Comparison of ENCODE assay signal across 8 cellular contexts in the genomic region with DNA sequence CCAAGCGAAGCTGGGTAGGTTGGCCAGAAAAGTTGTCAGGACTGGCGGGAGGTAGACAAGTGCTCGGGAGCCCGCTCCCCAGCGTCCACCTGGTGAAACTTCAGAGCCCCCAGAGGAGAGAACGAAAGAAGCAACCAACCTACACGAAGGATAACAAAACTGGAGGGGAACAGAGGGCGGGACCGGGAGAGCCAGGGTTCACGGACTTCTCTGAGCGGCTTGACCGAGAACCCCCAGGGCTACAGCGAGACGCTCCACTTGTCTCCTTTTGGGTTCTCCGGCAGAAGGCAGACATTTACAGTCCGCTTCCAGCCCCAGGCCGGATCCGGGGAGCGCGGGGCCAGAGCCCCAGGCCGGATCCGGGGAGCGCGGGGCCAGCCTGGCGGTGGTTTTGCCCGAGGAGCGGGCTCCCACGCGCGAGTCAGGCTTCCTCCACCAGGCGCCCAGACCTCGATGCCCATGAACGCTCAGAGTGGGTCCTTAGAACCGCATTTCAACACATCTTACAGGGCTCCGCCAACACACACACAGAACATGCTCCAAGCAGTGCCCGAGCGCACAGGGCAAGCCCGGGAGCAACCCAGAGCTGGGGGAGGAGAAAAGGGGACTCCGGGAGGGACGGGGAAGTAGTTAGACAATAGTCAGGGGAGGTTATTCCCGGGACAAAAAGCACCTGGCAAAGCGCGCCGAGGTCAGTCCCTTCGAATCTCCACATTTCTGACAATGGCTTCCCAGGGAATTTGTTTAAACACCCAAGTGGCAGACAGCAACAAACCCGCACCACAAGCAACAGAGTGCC. TPM values are rescaled to one million over a fixed set of nuclear protein-coding genes. Genes with fewer than 3 reads are reported as not detected.
DNase-seq lines count a peak whose midpoint lies in the region; ATAC-seq and TF ChIP-seq lines count a peak whose summit lies in the region.

No MANE protein-coding gene starts in this region.

- 0 to 1% (median 0%) methylated on average over 46 of the region's 46 CpGs for WGBS in ovary, 3 donors

- ATAC-seq in HG02763 (IDR thresholded peaks at IDR 0.05; ENCODE audit: unreplicated experiment) (peak; percentile 10), Right ventricle myocardium superior (ENCODE audit: poor library complexity) (peak; percentile 51), HG03469 (IDR thresholded peaks at IDR 0.05; ENCODE audit: unreplicated experiment) (no peak), GM19328 (IDR thresholded peaks at IDR 0.05; ENCODE audit: unreplicated experiment) (no peak)
- peak; percentile 27 to 32 for ATAC-seq in activated naive CD4-positive, alpha-beta T cell treated with anti-CD3 and anti-CD28 coated beads, Interleukin-2, amount 50 U/mL, for 72 hours

- peak overlapping the region; percentile 94 to 95 for H3K27ac ChIP-seq in ovary

- no peaks in the 10 kb centered on the region for H3K36me3 ChIP-seq in ovary

- peaks cover 6 to 15% of the 10 kb centered on the region in 2 donors for H3K36me3 Mint-ChIP-seq in activated naive CD4-positive, alpha-beta T cell treated with anti-CD3 and anti-CD28 coated beads, Interleukin-2, amount 50 U/mL, for 72 hours

- DNase-seq in D341Med (ENCODE audit: low spot score) (peak; percentile 43), OCI-M1 (lab: John Stamatoyannopoulos, UW) (peak; percentile 78), Right ventricle myocardium superior (peak; percentile 54), ovary (peak; percentile 56 to 68 (median 64))
- DNase-seq in activated naive CD4-positive, alpha-beta T cell treated with anti-CD3 and anti-CD28 coated beads, Interleukin-2, amount 50 U/mL, for 72 hours (ENCODE audit: low spot score in 2 of 2) = peak; percentile 27 to 57

- peak overlapping the region; percentile 75 for H3K4me3 ChIP-seq in ovary

- H3K27me3 ChIP-seq in ovary = no peaks in the 10 kb centered on the region

- no peak for TF ChIP-seq POLR2A in ovary (IDR thresholded peaks at IDR 0.05)

- no peaks in the 10 kb centered on the region for H3K9me3 Mint-ChIP-seq in activated naive CD4-positive, alpha-beta T cell treated with anti-CD3 and anti-CD28 coated beads, Interleukin-2, amount 50 U/mL, for 72 hours

- no peak for TF ChIP-seq EP300 in ovary (IDR thresholded peaks at IDR 0.05)

- H3K9me3 ChIP-seq in ovary = no peaks in the 10 kb centered on the region

- peak overlapping the region; percentile 72 to 79 for H3K27ac Mint-ChIP-seq in activated naive CD4-positive, alpha-beta T cell treated with anti-CD3 and anti-CD28 coated beads, Interleukin-2, amount 50 U/mL, for 72 hours

- peaks cover 2% of the 10 kb centered on the region for H3K4me1 ChIP-seq in ovary (ENCODE audit: insufficient read depth)

- intact Hi-C loops in Right ventricle myocardium superior (cut with DNase I) (no loop called here), ovary (cut with DNase I) (no loop called here)

- TF ChIP-seq CTCF in ovary (IDR thresholded peaks at IDR 0.05) = peak in 1 of 3 donors; percentile 19

RNA-seq across cellular contexts. Expression of a gene that starts 1.1 kb away (rescaled TPM):
- total RNA-seq in activated naive CD4-positive, alpha-beta T cell treated with anti-CD3 and anti-CD28 coated beads, Interleukin-2, amount 50 U/mL, for 72 hours = 1 to 10 TPM; 3.2 to 5.1 TPM
- total RNA-seq in Right ventricle myocardium superior (27.9 TPM), ovary (10 to 100 TPM; 39.9 to 50.7 (median 45.7) TPM)
- polyA plus RNA-seq in ovary = 10 to 100 TPM; 24.0 to 31.1 TPM

Comparison
In these comparisons a context has a peak if more than half of its experiments do, and no peak if none do; other contexts are left out.
1. ATAC-seq: peak in HG02763 (single experiment), activated naive CD4-positive, alpha-beta T cell treated with anti-CD3 and anti-CD28 coated beads, Interleukin-2, amount 50 U/mL, for 72 hours (2 of 2) and Right ventricle myocardium superior (single experiment); none in HG03469 (single experiment) and GM19328 (single experiment).
2. Peak in every context shown above with its lines, with median percentiles within 50 percentile points of each other: DNase-seq.